26 cellular contexts compared by ENCODE assay signal in the genomic region with DNA sequence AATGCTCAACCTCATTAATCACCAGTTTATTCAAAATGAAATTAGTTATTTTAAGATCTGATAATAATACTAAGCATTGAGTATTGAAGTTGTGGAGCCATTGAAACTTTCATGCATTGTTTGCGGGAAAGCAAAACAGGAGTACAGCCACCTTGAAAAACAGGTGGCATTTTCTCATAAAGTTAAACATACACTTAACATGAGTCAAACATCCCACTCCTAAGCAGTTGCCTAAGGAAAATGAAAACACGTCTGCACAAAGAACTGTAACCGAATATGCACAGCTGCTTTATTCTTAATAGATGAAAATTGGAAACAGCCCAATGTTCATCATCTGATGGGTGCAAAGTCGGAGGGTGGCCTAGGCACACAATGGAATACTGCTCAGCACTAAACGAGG.
"Had no signal": no experiment of that assay in that cellular context is flagged by ENCODE, and none has a peak within 500 bp of the region (broad histone marks: within the 10 kb centered on the region; RNA-seq: fewer than 3 reads in every experiment).

No MANE protein-coding gene starts in this region.

- H3K4me3 ChIP-seq: esophagus muscularis mucosa, gastroesophageal sphincter, heart left ventricle, hepatocyte, lung, prostate gland, sigmoid colon, stomach, thyroid gland, vagina had no signal

- H3K27me3 ChIP-seq: foreskin keratinocyte, hepatocyte, neutrophil, thyroid gland, vagina had no signal

- DNase-seq: effector CD8-positive, alpha-beta T cell; foreskin keratinocyte; heart left ventricle; kidney; right cardiac atrium; sigmoid colon; stimulated activated CD4-positive, alpha-beta T cell treated with anti-CD3 and anti-CD28 coated beads, Interleukin-2, amount 100 ng/mL, for 24 hours; stimulated activated CD4-positive, alpha-beta T cell treated with anti-CD3 and anti-CD28 coated beads, Interleukin-4, amount 100 ng/mL, for 24 hours; stimulated activated naive CD4-positive, alpha-beta T cell treated with Interleukin-2 at 50 U/mL for 16 hours; stomach; thyroid gland; trophoblast cell had no signal

- H3K9me3 Mint-ChIP-seq: dendritic cell treated with granulocyte-macrophage colony-stimulating factor and Interleukin-4, amounts not matched to agents 40 ng/mL and 50 ng/mL, for 4 days; memory B cell; neural crest cell had no signal

- ATAC-seq: foreskin keratinocyte; gastroesophageal sphincter; heart left ventricle; left lobe of liver; right cardiac atrium; stimulated activated effector memory CD8-positive, alpha-beta T cell treated with anti-CD3 and anti-CD28 coated beads, Interleukin-12 subunit alpha, Interleukin-12 subunit beta, amount 100 ng/mL, for 72 hours had no signal

- H3K36me3 Mint-ChIP-seq: memory B cell; natural killer cell treated with Interleukin-12 subunit alpha and Interleukin-12 subunit beta and Interleukin-15 and Interleukin-18, amount 100 ng/mL, for 72 hours; stimulated activated effector memory CD8-positive, alpha-beta T cell treated with anti-CD3 and anti-CD28 coated beads, Interleukin-12 subunit alpha, Interleukin-12 subunit beta, amount 100 ng/mL, for 72 hours had no signal

- H3K4me3 Mint-ChIP-seq: dendritic cell treated with granulocyte-macrophage colony-stimulating factor and Interleukin-4, amounts not matched to agents 40 ng/mL and 50 ng/mL, for 4 days; memory B cell; natural killer cell treated with Interleukin-12 subunit alpha and Interleukin-12 subunit beta and Interleukin-15 and Interleukin-18, amount 100 ng/mL, for 72 hours; neural crest cell; stimulated activated effector memory CD8-positive, alpha-beta T cell treated with anti-CD3 and anti-CD28 coated beads, Interleukin-12 subunit alpha, Interleukin-12 subunit beta, amount 100 ng/mL, for 72 hours had no signal

- H3K9me3 ChIP-seq: gastroesophageal sphincter, heart left ventricle, neutrophil, prostate gland, sigmoid colon, stomach, thyroid gland, vagina had no signal

- H3K27ac ChIP-seq: esophagus muscularis mucosa, foreskin keratinocyte, gastroesophageal sphincter, heart left ventricle, hepatocyte, neutrophil, parathyroid adenoma, prostate gland, sigmoid colon, stomach, thyroid gland, vagina had no signal

- H3K27me3 Mint-ChIP-seq: memory B cell; natural killer cell treated with Interleukin-12 subunit alpha and Interleukin-12 subunit beta and Interleukin-15 and Interleukin-18, amount 100 ng/mL, for 72 hours had no signal

- H3K36me3 ChIP-seq: esophagus muscularis mucosa, gastroesophageal sphincter, heart left ventricle, neutrophil, prostate gland, sigmoid colon, stomach, thyroid gland, vagina had no signal

- H3K4me1 Mint-ChIP-seq: memory B cell; stimulated activated effector memory CD8-positive, alpha-beta T cell treated with anti-CD3 and anti-CD28 coated beads, Interleukin-12 subunit alpha, Interleukin-12 subunit beta, amount 100 ng/mL, for 72 hours had no signal

- H3K27ac Mint-ChIP-seq: dendritic cell treated with granulocyte-macrophage colony-stimulating factor and Interleukin-4, amounts not matched to agents 40 ng/mL and 50 ng/mL, for 4 days; memory B cell; natural killer cell treated with Interleukin-12 subunit alpha and Interleukin-12 subunit beta and Interleukin-15 and Interleukin-18, amount 100 ng/mL, for 72 hours; stimulated activated effector memory CD8-positive, alpha-beta T cell treated with anti-CD3 and anti-CD28 coated beads, Interleukin-12 subunit alpha, Interleukin-12 subunit beta, amount 100 ng/mL, for 72 hours had no signal

- H3K4me1 ChIP-seq: esophagus muscularis mucosa, foreskin keratinocyte, gastroesophageal sphincter, heart left ventricle, parathyroid adenoma, prostate gland, sigmoid colon, stomach, thyroid gland, vagina had no signal
